ENCODE assay signal across 25 cellular contexts in the genomic region with DNA sequence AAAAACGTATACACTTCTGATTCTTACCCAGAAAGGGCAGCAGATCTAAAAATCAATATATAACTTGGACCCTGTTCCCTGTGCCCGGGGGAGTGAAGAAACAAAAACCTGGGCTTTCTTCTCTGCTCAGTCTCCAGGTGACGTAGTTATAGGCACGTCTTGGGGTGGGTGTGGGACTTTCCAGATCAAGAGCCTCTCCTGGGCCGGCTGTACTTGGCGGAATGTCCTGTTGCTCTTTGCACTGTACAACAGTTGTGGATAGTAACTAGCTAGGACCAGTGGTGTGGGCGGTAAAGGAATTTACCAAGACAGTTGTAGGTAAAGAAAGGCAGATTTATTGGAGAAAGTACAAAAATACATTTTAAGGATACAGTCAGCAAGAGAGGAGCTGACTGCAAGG. TPM values are rescaled to one million over a fixed set of nuclear protein-coding genes. Genes with fewer than 3 reads are reported as not detected.
DNase-seq lines count a peak whose midpoint lies in the region; ATAC-seq and TF ChIP-seq lines count a peak whose summit lies in the region.
"Had no signal": no experiment of that assay in that cellular context is flagged by ENCODE, and none has a peak within 500 bp of the region (broad histone marks: within the 10 kb centered on the region; RNA-seq: fewer than 3 reads in every experiment).

No MANE protein-coding gene starts in this region.

- H3K36me3 Mint-ChIP-seq in T-cell: no peaks in the 10 kb centered on the region
- H3K36me3 Mint-ChIP-seq: activated naive CD8-positive, alpha-beta T cell treated with anti-CD3 and anti-CD28 coated beads for 36 hours; mesothelial cell of epicardium; natural killer cell treated with Interleukin-12 subunit alpha and Interleukin-12 subunit beta and Interleukin-15 and Interleukin-18, amount 100 ng/mL, for 72 hours; stimulated activated memory B cell treated with anti-CD40 and anti-IgM and Interleukin-4, amounts not matched to agents 10 μg/mL and 1 μg/mL and 100 μg/mL, for 72 hours had no signal

- no peak for DNase-seq in left colon
- DNase-seq in GM13976 (ENCODE audit: low spot score): no peak
- no peak for DNase-seq in Ammon's horn (ENCODE audit: low spot score)
- DNase-seq in T-cell: no peak
- DNase-seq in substantia nigra (lab: John Stamatoyannopoulos, UW): no peak
- DNase-seq: activated CD4-positive, alpha-beta T cell treated with anti-CD3 and anti-CD28 coated beads, Interleukin-2, amount 50 U/mL, for 4 hours; activated CD8-positive, alpha-beta memory T cell treated with anti-CD3 and anti-CD28 coated beads, Interleukin-2, amount 50 U/mL, for 4 hours; activated naive CD8-positive, alpha-beta T cell treated with anti-CD3 and anti-CD28 coated beads for 36 hours; effector CD8-positive, alpha-beta T cell; EL; KG1; NCI-H1436; NCI-H526 treated with DMSO at 0.1 percent for 48 hours; SK-N-SH; testis had no signal

- no peak overlapping the region for H3K4me3 Mint-ChIP-seq in T-cell
- H3K4me3 Mint-ChIP-seq: activated naive CD8-positive, alpha-beta T cell treated with anti-CD3 and anti-CD28 coated beads for 36 hours; mesothelial cell of epicardium; natural killer cell treated with Interleukin-12 subunit alpha and Interleukin-12 subunit beta and Interleukin-15 and Interleukin-18, amount 100 ng/mL, for 72 hours; stimulated activated memory B cell treated with anti-CD40 and anti-IgM and Interleukin-4, amounts not matched to agents 10 μg/mL and 1 μg/mL and 100 μg/mL, for 72 hours had no signal

- H3K36me3 ChIP-seq in neutrophil: no peaks in the 10 kb centered on the region

- H3K4me1 Mint-ChIP-seq in T-cell: no peaks in the 10 kb centered on the region
- H3K4me1 Mint-ChIP-seq: activated naive CD8-positive, alpha-beta T cell treated with anti-CD3 and anti-CD28 coated beads for 36 hours; stimulated activated memory B cell treated with anti-CD40 and anti-IgM and Interleukin-4, amounts not matched to agents 10 μg/mL and 1 μg/mL and 100 μg/mL, for 72 hours had no signal

- peaks cover 10 to 33% of the 10 kb centered on the region in 2 donors for H3K27me3 Mint-ChIP-seq in T-cell
- H3K27me3 Mint-ChIP-seq: stimulated activated memory B cell treated with anti-CD40 and anti-IgM and Interleukin-4, amounts not matched to agents 10 μg/mL and 1 μg/mL and 100 μg/mL, for 72 hours had no signal

- POLR2A ChIA-PET in T-cell (lab: Charles Lee): no interaction called here

- CTCF ChIA-PET in T-cell (lab: Charles Lee): no interaction called here

- peaks cover 23 to 31% of the 10 kb centered on the region in 2 experiments for H3K4me1 ChIP-seq in neutrophil (ENCODE audit: control insufficient read depth in 1 of 2, insufficient read depth in 1 of 2, low read depth in 1 of 2, low read length in 1 of 2)
- H3K4me1 ChIP-seq: testis had no signal

- H3K27me3 ChIP-seq in neutrophil: no peaks in the 10 kb centered on the region
- H3K27me3 ChIP-seq: testis had no signal

- no peaks in the 10 kb centered on the region for H3K9me3 ChIP-seq in neutrophil
- H3K9me3 ChIP-seq: SK-N-SH, testis had no signal

- H3K4me3 ChIP-seq in neutrophil (ENCODE audit: low read depth in 1 of 2, low read length in 1 of 2): no peak overlapping the region
- H3K4me3 ChIP-seq: testis had no signal

- peak; percentile 46 for ATAC-seq in GM18873 (IDR thresholded peaks at IDR 0.05; ENCODE audit: low FRiP score, unreplicated experiment)
- ATAC-seq in HG02938 (IDR thresholded peaks at IDR 0.05; ENCODE audit: unreplicated experiment): peak; percentile 49
- ATAC-seq in left colon: peak; percentile 80
- no peak for ATAC-seq in T-cell (replicated peaks in 1 of 4)
- ATAC-seq: natural killer cell treated with Interleukin-12 subunit alpha and Interleukin-12 subunit beta and Interleukin-15 and Interleukin-18, amount 100 ng/mL, for 72 hours; stimulated activated memory B cell treated with anti-CD40 and anti-IgM and Interleukin-4, amounts not matched to agents 10 μg/mL and 1 μg/mL and 100 μg/mL, for 72 hours had no signal

- H3K27ac Mint-ChIP-seq in T-cell: no peak overlapping the region
- H3K27ac Mint-ChIP-seq: activated naive CD8-positive, alpha-beta T cell treated with anti-CD3 and anti-CD28 coated beads for 36 hours; activated T-helper 2 cell treated with anti-CD3 and anti-CD28 coated beads, Interferon-gamma antibody, Interleukin-2, Interleukin-4, amounts not matched to agents 10 μg/mL and 5 μg/mL and 100 μg/mL, durations not matched to agents 14 hours and 24 hours and 36 hours; mesothelial cell of epicardium; natural killer cell treated with Interleukin-12 subunit alpha and Interleukin-12 subunit beta and Interleukin-15 and Interleukin-18, amount 100 ng/mL, for 72 hours; stimulated activated memory B cell treated with anti-CD40 and anti-IgM and Interleukin-4, amounts not matched to agents 10 μg/mL and 1 μg/mL and 100 μg/mL, for 72 hours had no signal

- intact Hi-C loops in left colon (cut with DNase I, micrococcal nuclease): no loop called here

- TF ChIP-seq CTCF in neutrophil (IDR thresholded peaks at IDR 0.05) (no peak), GM13976 (IDR thresholded peaks at IDR 0.05; ENCODE audit: borderline replicate concordance, control extremely low read depth, extremely low read depth, insufficient read depth, missing control alignments) (no peak)

- H3K27ac ChIP-seq in neutrophil: peak overlapping the region; percentile 49
- H3K27ac ChIP-seq in substantia nigra (ENCODE audit: low read depth, low read length, poor library complexity, severe bottlenecking): no peak overlapping the region
- H3K27ac ChIP-seq: C4-2B, RWPE1, testis had no signal

- in situ Hi-C loops in GM13976 (cut with MboI; ENCODE audit: low sequenced_read_pairs, unreplicated experiment): no loop called here

- H3K9me3 Mint-ChIP-seq in T-cell: no peaks in the 10 kb centered on the region
- H3K9me3 Mint-ChIP-seq: activated naive CD8-positive, alpha-beta T cell treated with anti-CD3 and anti-CD28 coated beads for 36 hours; activated T-helper 2 cell treated with anti-CD3 and anti-CD28 coated beads, Interferon-gamma antibody, Interleukin-2, Interleukin-4, amounts not matched to agents 10 μg/mL and 5 μg/mL and 100 μg/mL, durations not matched to agents 14 hours and 24 hours and 36 hours; mesothelial cell of epicardium; natural killer cell treated with Interleukin-12 subunit alpha and Interleukin-12 subunit beta and Interleukin-15 and Interleukin-18, amount 100 ng/mL, for 72 hours; stimulated activated memory B cell treated with anti-CD40 and anti-IgM and Interleukin-4, amounts not matched to agents 10 μg/mL and 1 μg/mL and 100 μg/mL, for 72 hours had no signal

RNA-seq across cellular contexts. Expression of gene STEAP4, which starts 40.4 kb away (rescaled TPM):
- 1 to 10 TPM; 3.8 to 5.2 TPM for total RNA-seq in left colon
- under 1 TPM in 3 of 5 donors, not detected in 2; 0.10 to 0.20 (median 0.19) TPM for total RNA-seq in T-cell
- total RNA-seq: activated naive CD8-positive, alpha-beta T cell treated with anti-CD3 and anti-CD28 coated beads for 36 hours; chondrocyte; natural killer cell treated with Interleukin-12 subunit alpha and Interleukin-12 subunit beta and Interleukin-15 and Interleukin-18, amount 100 ng/mL, for 72 hours had no signal

Comparison
In these comparisons a context has a peak if more than half of its experiments do, and no peak if none do; other contexts are left out.
1. ATAC-seq: peak in GM18873 (single experiment), HG02938 (single experiment) and left colon (single experiment); none in T-cell (0 of 4).